8 cellular contexts compared by ENCODE assay signal in genomic region chr11:76626921-76627391, GRCh38. TPM values are rescaled to one million over a fixed set of nuclear protein-coding genes. Genes with fewer than 3 reads are reported as not detected.
A peak's percentile ranks its signal among the peaks of the same experiment; 100 is the strongest.
DNase-seq lines count a peak whose midpoint lies in the region; ATAC-seq and TF ChIP-seq lines count a peak whose summit lies in the region.

No MANE protein-coding gene starts in this region.

- H3K79me2 ChIP-seq in OCI-LY3 (ENCODE audit: low read length): no peaks in the 10 kb centered on the region

- H3K27ac ChIP-seq in OCI-LY3 (ENCODE audit: low read length) (no peak overlapping the region), upper lobe of right lung (no peak overlapping the region)
- H3K27ac ChIP-seq in CD4-positive, alpha-beta T cell (ENCODE audit: low read depth, low read length): no peak overlapping the region

- no peaks in the 10 kb centered on the region for H3K27me3 Mint-ChIP-seq in chondrocyte (ENCODE audit: low read depth)
- no peaks in the 10 kb centered on the region for H3K27me3 Mint-ChIP-seq in CD4-positive, alpha-beta T cell

- no peak overlapping the region for H3K27ac Mint-ChIP-seq in chondrocyte (ENCODE audit: unreplicated experiment)
- H3K27ac Mint-ChIP-seq in CD4-positive, alpha-beta T cell: no peak overlapping the region

- no peaks in the 10 kb centered on the region for H4K20me1 ChIP-seq in OCI-LY3 (ENCODE audit: insufficient read depth, low read length)

- peak; percentile 76 for ATAC-seq in HG02852 (IDR thresholded peaks at IDR 0.05; ENCODE audit: unreplicated experiment)
- ATAC-seq in upper lobe of right lung: peak; percentile 26
- no peak for ATAC-seq in CD4-positive, alpha-beta T cell (ENCODE audit: poor library complexity)

- peak; percentile 76 for DNase-seq in activated CD8-positive, alpha-beta memory T cell treated with anti-CD3 and anti-CD28 coated beads for 24 hours
- no peak for DNase-seq in activated CD8-positive, alpha-beta memory T cell treated with anti-CD3 and anti-CD28 coated beads, Interleukin-2, amount 50 U/mL, for 4 hours
- DNase-seq in chondrocyte (ENCODE audit: low spot score) (peak; percentile 34), upper lobe of right lung (no peak), hippocampal formation (lab: John Stamatoyannopoulos, UW) (no peak)
- DNase-seq in CD4-positive, alpha-beta T cell: no peak

- 0 out of 2 replicates have a peak overlapping the region, but pooled peaks have one; percentile 19 for H2AFZ ChIP-seq in OCI-LY3 (ENCODE audit: low read depth, low read length)

- CTCF ChIA-PET in CD4-positive, alpha-beta T cell (lab: Charles Lee): no interaction called here

- H3K9ac ChIP-seq in OCI-LY3 (ENCODE audit: low read length): no peak overlapping the region

- peaks cover 47% of the 10 kb centered on the region for H3K4me1 ChIP-seq in OCI-LY3 (ENCODE audit: low read length)
- peaks cover 36% of the 10 kb centered on the region for H3K4me1 ChIP-seq in upper lobe of right lung

- H3K4me1 Mint-ChIP-seq in chondrocyte (ENCODE audit: low read depth): peaks cover 26% of the 10 kb centered on the region
- H3K4me1 Mint-ChIP-seq in CD4-positive, alpha-beta T cell (ENCODE audit: low read depth): peaks cover 19% of the 10 kb centered on the region

- H3K4me2 ChIP-seq in OCI-LY3 (ENCODE audit: low read length): peak overlapping the region; percentile 43

- H3K9me3 Mint-ChIP-seq in chondrocyte (ENCODE audit: low read depth): peaks cover 15% of the 10 kb centered on the region
- peaks cover 6% of the 10 kb centered on the region for H3K9me3 Mint-ChIP-seq in CD4-positive, alpha-beta T cell

- intact Hi-C loops in upper lobe of right lung (cut with DNase I): no loop called here
- intact Hi-C loops in CD4-positive, alpha-beta T cell (cut with DNase I, micrococcal nuclease): no loop called here

- POLR2A ChIA-PET in CD4-positive, alpha-beta T cell (lab: Charles Lee): no interaction called here

- no peak overlapping the region for H3K4me3 Mint-ChIP-seq in chondrocyte (ENCODE audit: unreplicated experiment)
- no peak overlapping the region for H3K4me3 Mint-ChIP-seq in CD4-positive, alpha-beta T cell

- H3K36me3 ChIP-seq in OCI-LY3 (replicated peaks; ENCODE audit: low read depth, low read length): peaks cover 11% of the 10 kb centered on the region
- no peaks in the 10 kb centered on the region for H3K36me3 ChIP-seq in upper lobe of right lung

- H3K9me3 ChIP-seq in OCI-LY3 (ENCODE audit: insufficient read depth, low read length) (peaks cover 10% of the 10 kb centered on the region; the same call in 1 of the 2 replicates), upper lobe of right lung (no peaks in the 10 kb centered on the region)
- peaks cover 10% of the 10 kb centered on the region for H3K9me3 ChIP-seq in CD4-positive, alpha-beta T cell (ENCODE audit: control insufficient read depth, low read length)

- H3K36me3 Mint-ChIP-seq in chondrocyte (ENCODE audit: low read depth): peaks cover 7% of the 10 kb centered on the region
- H3K36me3 Mint-ChIP-seq in CD4-positive, alpha-beta T cell (ENCODE audit: low read depth): no peaks in the 10 kb centered on the region

- peaks cover 14% of the 10 kb centered on the region for H3K27me3 ChIP-seq in OCI-LY3 (ENCODE audit: low read depth, low read length)
- no peaks in the 10 kb centered on the region for H3K27me3 ChIP-seq in upper lobe of right lung
- no peaks in the 10 kb centered on the region for H3K27me3 ChIP-seq in CD4-positive, alpha-beta T cell (ENCODE audit: control insufficient read depth, insufficient read depth, low read length)

- H3K4me3 ChIP-seq in OCI-LY3 (ENCODE audit: low read length) (peak overlapping the region; percentile 8; the same call in 1 of the 2 replicates), upper lobe of right lung (no peak overlapping the region)

- TF ChIP-seq CTCF in OCI-LY3 (IDR thresholded peaks at IDR 0.05; ENCODE audit: low read depth, low read length): no peak
- no peak for TF ChIP-seq CTCF in chondrocyte (IDR thresholded peaks at IDR 0.05)
- no peak for TF ChIP-seq CTCF in upper lobe of right lung (IDR thresholded peaks at IDR 0.05)
- TF ChIP-seq CTCF in CD4-positive, alpha-beta T cell (IDR thresholded peaks at IDR 0.05): no peak

RNA-seq across cellular contexts. Expression of gene LRRC32, which starts 43.6 kb away (rescaled TPM):
- total RNA-seq in chondrocyte (113 to 367 TPM (median 367 TPM) in 3 replicates), upper lobe of right lung (111 TPM)
- total RNA-seq in CD4-positive, alpha-beta T cell: 1 to 10 TPM; 1.8 to 2.4 TPM

Comparison
In these comparisons a context has a peak if more than half of its experiments do, and no peak if none do; other contexts are left out.
1. DNase-seq: peak in activated CD8-positive, alpha-beta memory T cell treated with anti-CD3 and anti-CD28 coated beads for 24 hours (single experiment) and chondrocyte (single experiment); none in activated CD8-positive, alpha-beta memory T cell treated with anti-CD3 and anti-CD28 coated beads, Interleukin-2, amount 50 U/mL, for 4 hours (single experiment), upper lobe of right lung (single experiment), CD4-positive, alpha-beta T cell (0 of 10) and hippocampal formation (0 of 2).
2. RNA of gene LRRC32, which starts 43.6 kb away (total RNA-seq): 113 to 367 TPM in chondrocyte and 111 TPM in upper lobe of right lung (single experiment); 1.8 to 2.4 TPM in CD4-positive, alpha-beta T cell; every median in the first group is over 10 times any median in the second.